In the genomic region with DNA sequence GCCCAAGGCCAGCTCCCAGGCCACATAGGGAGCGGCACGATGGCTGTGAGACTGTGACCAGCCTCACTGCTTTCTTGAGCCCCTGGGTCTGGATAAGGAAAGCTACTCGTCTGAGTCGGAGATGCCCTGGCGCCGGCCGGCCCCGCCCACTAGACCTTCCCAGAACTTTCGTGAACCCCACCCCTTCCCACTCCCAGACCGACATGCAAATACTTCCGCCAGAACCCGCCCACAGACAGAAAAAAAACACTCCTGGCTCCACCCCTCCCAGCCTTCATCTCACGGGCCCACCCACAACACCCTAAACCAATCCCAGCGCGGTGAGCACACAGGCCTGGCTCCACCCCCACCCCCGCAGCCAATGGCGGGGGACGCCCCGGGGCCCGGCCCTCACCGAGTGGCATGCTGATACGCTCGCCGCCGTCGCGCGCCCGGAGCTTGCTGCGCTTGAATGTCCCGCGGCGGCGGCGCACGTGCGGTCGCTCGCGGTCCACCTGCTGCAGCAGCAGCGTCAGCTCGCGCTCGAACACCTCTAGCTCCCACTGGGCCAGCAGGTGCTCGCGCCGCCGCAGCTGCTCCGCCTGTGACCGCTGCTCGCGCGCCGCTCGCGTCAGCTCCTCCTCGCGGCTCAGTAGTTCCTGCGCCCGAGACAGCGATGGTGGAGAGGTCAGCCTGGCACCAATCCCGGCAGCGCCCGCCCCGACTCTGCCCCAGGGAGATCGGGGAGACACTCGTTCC, we compare ENCODE assay signal across 9 cellular contexts. TPM values are rescaled to one million over a fixed set of nuclear protein-coding genes. Genes with fewer than 3 reads are reported as not detected.
DNase-seq lines count a peak whose midpoint lies in the region; TF ChIP-seq lines count a peak whose summit lies in the region.
"Had no signal": no experiment of that assay in that cellular context is flagged by ENCODE, and none has a peak within 500 bp of the region (broad histone marks: within the 10 kb centered on the region; RNA-seq: fewer than 3 reads in every experiment).

No MANE protein-coding gene starts in this region.

- 40% methylated on average over 14 of the region's 67 CpGs for WGBS in esophagus muscularis mucosa
- 70% methylated on average over 67 of the region's 67 CpGs; no CpG with 5 or more reads in 1 of the 2 donors for WGBS in transverse colon (ENCODE audit: low coverage in 1 of 2), 2 donors

- no peaks in the 10 kb centered on the region for H3K9me3 ChIP-seq in esophagus muscularis mucosa
- H3K9me3 ChIP-seq in transverse colon, result no peaks in the 10 kb centered on the region

- H3K27ac ChIP-seq in esophagus muscularis mucosa (replicated peaks in 1 of 4), result peak overlapping the region; percentile 83 to 96 (median 84)
- peak overlapping the region; percentile 78 to 91 (median 78) for H3K27ac ChIP-seq in transverse colon

- H3K4me1 ChIP-seq in esophagus muscularis mucosa, result peaks cover 47 to 66% (median 62%) of the 10 kb centered on the region in 4 donors
- H3K4me1 ChIP-seq in transverse colon, result peaks cover 19 to 50% (median 28%) of the 10 kb centered on the region in 4 donors

- H3K4me1 Mint-ChIP-seq in immature natural killer cell, result peaks cover 26 to 27% of the 10 kb centered on the region in 2 donors

- no peaks in the 10 kb centered on the region for H3K9me3 Mint-ChIP-seq in immature natural killer cell

- TF ChIP-seq EP300 in esophagus muscularis mucosa (IDR thresholded peaks at IDR 0.05) (peak; percentile 58), transverse colon (IDR thresholded peaks at IDR 0.05; ENCODE audit: low read depth) (no peak)

- no peak overlapping the region for H3K27ac Mint-ChIP-seq in immature natural killer cell

- H3K27me3 ChIP-seq in esophagus muscularis mucosa, result no peaks in the 10 kb centered on the region
- no peaks in the 10 kb centered on the region for H3K27me3 ChIP-seq in transverse colon

- TF ChIP-seq POLR2A in esophagus muscularis mucosa (IDR thresholded peaks at IDR 0.05; ENCODE audit: low read depth) (no peak), transverse colon (IDR thresholded peaks at IDR 0.05) (no peak)

- peaks cover 25 to 77% (median 69%) of the 10 kb centered on the region in 4 donors for H3K36me3 ChIP-seq in esophagus muscularis mucosa
- peaks cover 0 to 19% (median 9%) of the 10 kb centered on the region in 4 donors for H3K36me3 ChIP-seq in transverse colon

- intact Hi-C loops in esophagus muscularis mucosa (cut with DNase I) (no loop called here), transverse colon (cut with DNase I; ENCODE audit: low total_unique reads) (no loop called here)

- no peak for TF ChIP-seq CTCF in esophagus muscularis mucosa (IDR thresholded peaks at IDR 0.05)
- TF ChIP-seq CTCF in transverse colon (IDR thresholded peaks at IDR 0.05), result no peak

- H3K27me3 Mint-ChIP-seq in immature natural killer cell (ENCODE audit: low read depth in 3 of 3), result peaks cover 0 to 3% (median 0%) of the 10 kb centered on the region in 3 donors

- in situ Hi-C loops in transverse colon (cut with MboI; ENCODE audit: low pct_ligation_motif_present in 1 of 4, low pct_unique_long_range_greater_than_20kb in 1 of 4, low sequenced_read_pairs in 3 of 4), result no loop called here

- H3K4me3 Mint-ChIP-seq in immature natural killer cell, result no peak overlapping the region

- H3K36me3 Mint-ChIP-seq in immature natural killer cell, result peaks cover 0 to 23% (median 0%) of the 10 kb centered on the region in 3 donors

- H3K4me3 ChIP-seq in esophagus muscularis mucosa (peak overlapping the region; percentile 44 to 50 (median 46)), transverse colon (peak overlapping the region in 2 of 4 donors; percentile 9 to 27)

- peak; percentile 98 for DNase-seq in EH (ENCODE audit: low read depth)
- DNase-seq in SHP77 treated with DMSO at 0.1 percent for 48 hours (lab: John Stamatoyannopoulos, UW), result peak; percentile 66
- DNase-seq in esophagus muscularis mucosa (ENCODE audit: extremely low spot score), result peak; percentile 99
- DNase-seq in mesenteric fat pad (ENCODE audit: low spot score), result peak; percentile 96
- DNase-seq in transverse colon, result peak; percentile 91
- DNase-seq in NCI-H1436 (lab: John Stamatoyannopoulos, UW), result no peak
- no peak for DNase-seq in immature natural killer cell
- no peak for DNase-seq in central memory CD4-positive, alpha-beta T cell

RNA-seq across cellular contexts. Expression of a gene that starts 7.0 kb away (rescaled TPM):
- total RNA-seq in esophagus muscularis mucosa (10 to 100 TPM; 29.9 to 41.7 (median 37.6) TPM), mesenteric fat pad (67.6 TPM), transverse colon (100 to 1,000 TPM in 2 of 4 donors, 10 to 100 TPM in 2; 82.3 to 211 (median 94.8) TPM)
- 10 to 100 TPM; 11.1 to 29.5 (median 12.3) TPM for polyA plus RNA-seq in immature natural killer cell

RNA-seq across cellular contexts. Expression of a gene that starts 8.5 kb away (rescaled TPM):
- total RNA-seq in esophagus muscularis mucosa (10 to 100 TPM; 21.4 to 43.1 (median 27.1) TPM), mesenteric fat pad (30.6 TPM), transverse colon (10 to 100 TPM; 56.4 to 89.0 (median 62.4) TPM)
- polyA plus RNA-seq in immature natural killer cell, result 10 to 100 TPM in 1 of 3 donors, under 1 TPM in 2; 0.14 to 11.7 (median 0.89) TPM

RNA-seq across cellular contexts. Expression of a gene that starts 11.4 kb away (rescaled TPM):
- 1 to 10 TPM in 3 of 4 donors, under 1 TPM in 1; 0.99 to 1.2 (median 1.2) TPM for total RNA-seq in esophagus muscularis mucosa
- total RNA-seq in mesenteric fat pad, result 1.5 TPM
- 1 to 10 TPM in 1 of 4 donors, under 1 TPM in 1, not detected in 2; 0.27 to 1.6 TPM for total RNA-seq in transverse colon
- not detected for polyA plus RNA-seq in immature natural killer cell
- total RNA-seq: myocyte had no signal

RNA-seq across cellular contexts. Expression of a gene that starts 30.9 kb away (rescaled TPM):
- total RNA-seq in esophagus muscularis mucosa (10 to 100 TPM; 40.7 to 56.3 (median 45.8) TPM), mesenteric fat pad (54.5 TPM), transverse colon (100 to 1,000 TPM in 1 of 4 donors, 10 to 100 TPM in 3; 22.4 to 174 (median 30.9) TPM)
- 100 to 1,000 TPM; 166 to 430 (median 222) TPM for polyA plus RNA-seq in immature natural killer cell

RNA-seq across cellular contexts. Expression of a gene that starts 31.2 kb away (rescaled TPM):
- total RNA-seq in esophagus muscularis mucosa, result 100 to 1,000 TPM; 186 to 472 (median 293) TPM
- 78.6 TPM for total RNA-seq in mesenteric fat pad
- 100 to 1,000 TPM in 2 of 4 donors, 10 to 100 TPM in 2; 90.2 to 215 (median 106) TPM for total RNA-seq in transverse colon
- polyA plus RNA-seq in immature natural killer cell, result 10 to 100 TPM; 14.8 to 19.3 (median 17.7) TPM

Comparison
In these comparisons a context has a peak if more than half of its experiments do, and no peak if none do; other contexts are left out.
1. DNase-seq: peak in EH (single experiment), SHP77 treated with DMSO at 0.1 percent for 48 hours (single experiment), esophagus muscularis mucosa (single experiment), mesenteric fat pad (single experiment) and transverse colon (single experiment); none in NCI-H1436 (single experiment), immature natural killer cell (0 of 3) and central memory CD4-positive, alpha-beta T cell (single experiment).